Comparison of ENCODE assay signal across 1 cellular context in genomic region chr6:15274696-15275387, GRCh38.
TF ChIP-seq lines count a peak whose summit lies in the region.

No MANE protein-coding gene starts in this region.

TF ChIP-seq in GM12878, 131 proteins besides CTCF, POLR2A, EP300 and RAD21 (continued from another document):
- TF ChIP-seq PBX3 (IDR thresholded peaks at IDR 0.05; ENCODE audit: insufficient replicate concordance, low read depth, low read length), result no peak
- no peak for TF ChIP-seq MTA3 (IDR thresholded peaks at IDR 0.05; ENCODE audit: borderline replicate concordance, low read length)
